11 cellular contexts compared by ENCODE assay signal in genomic region chr2:127641846-127642510, GRCh38. TPM values are rescaled to one million over a fixed set of nuclear protein-coding genes. Genes with fewer than 3 reads are reported as not detected.
DNase-seq lines count a peak whose midpoint lies in the region; ATAC-seq and TF ChIP-seq lines count a peak whose summit lies in the region.
"Had no signal": no experiment of that assay in that cellular context is flagged by ENCODE, and none has a peak within 500 bp of the region (broad histone marks: within the 10 kb centered on the region; RNA-seq: fewer than 3 reads in every experiment).

No MANE protein-coding gene starts in this region.

- no peak for TF ChIP-seq CTCF in gastroesophageal sphincter (IDR thresholded peaks at IDR 0.05)

- ATAC-seq in gastroesophageal sphincter (no peak), HG02938 (IDR thresholded peaks at IDR 0.05; ENCODE audit: unreplicated experiment) (no peak)

- no peak overlapping the region for H3K9ac ChIP-seq in SK-N-MC (ENCODE audit: insufficient read length)

- no peak overlapping the region for H3K4me3 ChIP-seq in SK-N-MC
- H3K4me3 ChIP-seq in gastroesophageal sphincter, result no peak overlapping the region

- no peak for TF ChIP-seq EP300 in gastroesophageal sphincter (IDR thresholded peaks at IDR 0.05)

- H3K4me1 ChIP-seq in gastroesophageal sphincter, result peaks cover 0 to 93% (median 34%) of the 10 kb centered on the region in 3 donors

- peak overlapping the region; percentile 68 for H3K27ac ChIP-seq in SK-N-MC
- H3K27ac ChIP-seq in gastroesophageal sphincter, result peak overlapping the region in 3 of 4 donors; percentile 81 to 87 (median 83)

- WGBS in gastroesophageal sphincter (ENCODE audit: low coverage in 1 of 2), 2 donors, result no CpG with 5 or more reads among the region's 25 CpGs

- TF ChIP-seq POLR2A in gastroesophageal sphincter (IDR thresholded peaks at IDR 0.05), result no peak

- DNase-seq in SK-N-MC (ENCODE audit: low read depth, low spot score) (no peak), NCI-H2107 treated with DMSO at 0.1 percent for 48 hours (lab: John Stamatoyannopoulos, UW; ENCODE audit: unreplicated experiment) (no peak), NCI-H1092 treated with DMSO at 0.1 percent for 48 hours (lab: John Stamatoyannopoulos, UW) (no peak), NCI-H774 (lab: John Stamatoyannopoulos, UW) (no peak)
- DNase-seq in activated CD8-positive, alpha-beta memory T cell treated with anti-CD3 and anti-CD28 coated beads, Interleukin-2, amount 50 U/mL, for 4 hours, result peak; percentile 42
- peak; percentile 36 to 68 (median 54) for DNase-seq in stimulated activated naive CD4-positive, alpha-beta T cell (lab: John Stamatoyannopoulos, UW)
- DNase-seq: endodermal cell, occipital lobe, SIG-M5 had no signal

- no peaks in the 10 kb centered on the region for H3K36me3 ChIP-seq in SK-N-MC (ENCODE audit: insufficient read depth, low read length)
- H3K36me3 ChIP-seq in gastroesophageal sphincter, result peaks cover 0 to 62% of the 10 kb centered on the region in 2 donors

- no peaks in the 10 kb centered on the region for H3K27me3 ChIP-seq in gastroesophageal sphincter

- H3K9me3 ChIP-seq in SK-N-MC (ENCODE audit: low read depth, low read length), result no peaks in the 10 kb centered on the region
- H3K9me3 ChIP-seq in gastroesophageal sphincter, result no peaks in the 10 kb centered on the region

RNA-seq across cellular contexts. Expression of gene GPR17, which starts 4.0 kb away (rescaled TPM):
- total RNA-seq in gastroesophageal sphincter, result under 1 TPM in 1 of 4 donors, not detected in 3; 0.35 TPM

RNA-seq across cellular contexts. Expression of gene LIMS2, which starts 33.4 kb away (rescaled TPM):
- total RNA-seq in gastroesophageal sphincter, result 100 to 1,000 TPM in 3 of 4 donors, 10 to 100 TPM in 1; 81.4 to 275 (median 124) TPM

RNA-seq across cellular contexts. Expression of gene SFT2D3, which starts 59.3 kb away (rescaled TPM):
- total RNA-seq in gastroesophageal sphincter, result 10 to 100 TPM in 2 of 4 donors, 1 to 10 TPM in 2; 7.2 to 15.2 (median 10.3) TPM

Comparison
In these comparisons a context has a peak if more than half of its experiments do, and no peak if none do; other contexts are left out.
1. DNase-seq: peak in activated CD8-positive, alpha-beta memory T cell treated with anti-CD3 and anti-CD28 coated beads, Interleukin-2, amount 50 U/mL, for 4 hours (single experiment) and stimulated activated naive CD4-positive, alpha-beta T cell (6 of 6); none in SK-N-MC (single experiment), NCI-H2107 treated with DMSO at 0.1 percent for 48 hours (single experiment), NCI-H1092 treated with DMSO at 0.1 percent for 48 hours (single experiment) and NCI-H774 (single experiment).